17 cellular contexts compared by ENCODE assay signal in the genomic region with DNA sequence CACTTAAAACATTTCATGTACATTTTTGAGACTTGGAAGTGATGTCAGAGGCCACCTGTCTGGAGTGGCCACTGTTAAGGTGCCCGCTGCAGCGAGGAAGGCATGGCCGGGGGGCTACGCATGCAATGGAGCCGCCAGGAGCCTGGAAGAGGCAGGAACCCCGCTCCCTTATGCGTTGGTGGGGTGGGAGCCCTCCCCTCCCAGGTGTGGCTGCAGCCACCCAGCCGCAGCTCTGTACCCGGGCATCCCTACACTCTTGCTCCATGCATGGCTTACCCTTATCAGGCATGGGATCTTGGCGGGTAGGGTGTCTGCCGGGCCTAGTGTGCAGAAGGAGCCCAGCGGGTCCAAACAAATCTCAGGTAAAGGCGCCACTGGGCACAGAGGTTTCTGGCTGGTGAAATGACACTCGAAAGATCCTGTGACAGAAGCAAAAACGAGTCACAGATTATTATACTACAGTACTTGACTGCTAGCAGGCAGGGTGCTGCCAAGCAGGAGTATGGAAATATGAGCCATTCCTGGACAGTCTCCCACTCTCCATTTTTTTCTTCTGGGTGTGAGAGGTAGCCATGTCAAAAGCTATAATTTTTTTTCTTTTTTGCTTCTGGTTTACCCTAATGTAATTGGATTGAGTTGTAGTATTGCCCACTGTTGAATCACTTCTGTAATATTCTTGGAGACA.
A peak's percentile ranks its signal among the peaks of the same experiment; 100 is the strongest.
DNase-seq lines count a peak whose midpoint lies in the region; ATAC-seq and TF ChIP-seq lines count a peak whose summit lies in the region.
"Had no signal": no experiment of that assay in that cellular context is flagged by ENCODE, and none has a peak within 500 bp of the region (broad histone marks: within the 10 kb centered on the region; RNA-seq: fewer than 3 reads in every experiment).

No MANE protein-coding gene starts in this region.

- TF ChIP-seq CTCF in right atrium auricular region (IDR thresholded peaks at IDR 0.05) (no peak), chondrocyte (IDR thresholded peaks at IDR 0.05) (no peak), osteoblast (IDR thresholded peaks at IDR 0.05; ENCODE audit: extremely low read depth, low read depth, low read length) (no peak), prostate gland (IDR thresholded peaks at IDR 0.05) (no peak)

- H2AFZ ChIP-seq in osteoblast (ENCODE audit: low read length): no peak overlapping the region

- no peak for DNase-seq in left cardiac atrium
- no peak for DNase-seq in right atrium auricular region (ENCODE audit: low spot score)
- peak; percentile 64 for DNase-seq in chondrocyte (ENCODE audit: low spot score)
- DNase-seq in osteoblast (ENCODE audit: insufficient read length, low spot score, missing footprints): peak; percentile 9
- no peak for DNase-seq in prostate gland (ENCODE audit: low spot score)
- no peak for DNase-seq in D341Med (ENCODE audit: low spot score)
- DNase-seq in stimulated activated naive CD8-positive, alpha-beta T cell treated with anti-CD3 and anti-CD28 coated beads, Interleukin-15, Interleukin-2, amounts not matched to agents 100 U/mL and 50 U/mL, for 24 hours: no peak
- DNase-seq: ACHN, AML-193, H7, KBM-7, NCI-H146, NCI-H2081, NCI-H345, NCI-H526 treated with DMSO at 0.1 percent for 48 hours, PC-3 had no signal

- H3K4me3 ChIP-seq in right atrium auricular region (no peak overlapping the region), osteoblast (ENCODE audit: insufficient read depth, low read length) (no peak overlapping the region), prostate gland (no peak overlapping the region)

- no peaks in the 10 kb centered on the region for H3K79me2 ChIP-seq in osteoblast (ENCODE audit: insufficient read depth, low read length)

- H3K4me3 Mint-ChIP-seq in chondrocyte (ENCODE audit: unreplicated experiment): no peak overlapping the region
- H3K4me3 Mint-ChIP-seq: CD14-positive monocyte had no signal

- H3K36me3 ChIP-seq in right atrium auricular region (no peaks in the 10 kb centered on the region), osteoblast (ENCODE audit: insufficient read depth, low read length) (no peaks in the 10 kb centered on the region), prostate gland (no peaks in the 10 kb centered on the region)

- H3K4me1 ChIP-seq in right atrium auricular region: no peaks in the 10 kb centered on the region
- H3K4me1 ChIP-seq in osteoblast (ENCODE audit: insufficient read depth, low read length): no peaks in the 10 kb centered on the region
- H3K4me1 ChIP-seq in prostate gland (replicated peaks): no peaks in the 10 kb centered on the region

- H3K9me3 ChIP-seq in right atrium auricular region (no peaks in the 10 kb centered on the region), osteoblast (ENCODE audit: low read depth, low read length) (no peaks in the 10 kb centered on the region), prostate gland (no peaks in the 10 kb centered on the region)

- TF ChIP-seq POLR2A in prostate gland (IDR thresholded peaks at IDR 0.05): no peak

- no peak overlapping the region for H3K27ac ChIP-seq in right atrium auricular region
- H3K27ac ChIP-seq in osteoblast (ENCODE audit: low read depth, low read length): no peak overlapping the region
- no peak overlapping the region for H3K27ac ChIP-seq in prostate gland

- ATAC-seq in left cardiac atrium: peak; percentile 16 to 41
- ATAC-seq in stimulated activated naive CD8-positive, alpha-beta T cell treated with anti-CD3 and anti-CD28 coated beads, Interleukin-15, Interleukin-2, amounts not matched to agents 100 U/mL and 50 U/mL, for 24 hours: no peak
- ATAC-seq: PC-3 had no signal

- intact Hi-C loops in left cardiac atrium (cut with DNase I) (no loop called here), prostate gland (cut with DNase I) (no loop called here)

- no peaks in the 10 kb centered on the region for H3K36me3 Mint-ChIP-seq in chondrocyte (ENCODE audit: low read depth)
- H3K36me3 Mint-ChIP-seq: CD14-positive monocyte had no signal

- no peak overlapping the region for H3K27ac Mint-ChIP-seq in chondrocyte (ENCODE audit: unreplicated experiment)
- H3K27ac Mint-ChIP-seq: CD14-positive monocyte had no signal

- 84% methylated on average over 15 of the region's 15 CpGs for WGBS in prostate gland

- no peaks in the 10 kb centered on the region for H3K27me3 Mint-ChIP-seq in chondrocyte (ENCODE audit: low read depth)

- H3K4me2 ChIP-seq in osteoblast (ENCODE audit: insufficient read depth, low read length): no peak overlapping the region

- H3K9me3 Mint-ChIP-seq in chondrocyte (ENCODE audit: low read depth): no peaks in the 10 kb centered on the region

- no peaks in the 10 kb centered on the region for H4K20me1 ChIP-seq in osteoblast (ENCODE audit: insufficient read depth, low read length)

- H3K4me1 Mint-ChIP-seq in chondrocyte (ENCODE audit: low read depth): peaks cover 2% of the 10 kb centered on the region
- H3K4me1 Mint-ChIP-seq: CD14-positive monocyte had no signal

- H3K27me3 ChIP-seq in right atrium auricular region (no peaks in the 10 kb centered on the region), osteoblast (ENCODE audit: insufficient read depth, low read length) (no peaks in the 10 kb centered on the region), prostate gland (replicated peaks; ENCODE audit: insufficient read depth) (no peaks in the 10 kb centered on the region)

Comparison
In these comparisons a context has a peak if more than half of its experiments do, and no peak if none do; other contexts are left out.
1. DNase-seq: peak in chondrocyte (single experiment) and osteoblast (single experiment); none in left cardiac atrium (single experiment), right atrium auricular region (single experiment), prostate gland (single experiment), D341Med (single experiment) and stimulated activated naive CD8-positive, alpha-beta T cell treated with anti-CD3 and anti-CD28 coated beads, Interleukin-15, Interleukin-2, amounts not matched to agents 100 U/mL and 50 U/mL, for 24 hours (single experiment).